13 cellular contexts compared by ENCODE assay signal in genomic region chr1:91805343-91805801, GRCh38.
DNase-seq lines count a peak whose midpoint lies in the region; ATAC-seq and TF ChIP-seq lines count a peak whose summit lies in the region.
"Had no signal": no experiment of that assay in that cellular context is flagged by ENCODE, and none has a peak within 500 bp of the region (broad histone marks: within the 10 kb centered on the region; RNA-seq: fewer than 3 reads in every experiment).

No MANE protein-coding gene starts in this region.

- peak; percentile 16 for DNase-seq in activated naive CD8-positive, alpha-beta T cell treated with anti-CD3 and anti-CD28 coated beads, Interleukin-2, amount 50 U/mL, for 24 hours
- DNase-seq in nephron progenitor cell (no peak), NCI-H2029 (lab: John Stamatoyannopoulos, UW) (no peak), NCI-H526 treated with DMSO at 0.1 percent for 48 hours (lab: John Stamatoyannopoulos, UW) (no peak), iPS-NIHi7 (ENCODE audit: extremely low spot score) (no peak)
- DNase-seq: C1 segment of cervical spinal cord; NCI-H1092; NK-92 treated with Interleukin-12 subunit alpha and Interleukin-12 subunit beta, amount 100 ng/mL, for 24 hours had no signal

- H3K4me1 Mint-ChIP-seq in activated naive CD8-positive, alpha-beta T cell treated with anti-CD3 and anti-CD28 coated beads, Interleukin-2, amount 50 U/mL, for 24 hours: peaks cover 56% of the 10 kb centered on the region
- H3K4me1 Mint-ChIP-seq in nephron progenitor cell: peaks cover 38% of the 10 kb centered on the region

- H3K4me1 ChIP-seq in BLaER1 treated with 17β-estradiol and CSF1 and Interleukin-3, amounts not matched to agents 10 nM and 100 nM: peaks cover 30 to 46% (median 44%) of the 10 kb centered on the region in 10 experiments
- peaks cover 51% of the 10 kb centered on the region for H3K4me1 ChIP-seq in KMS-11 (ENCODE audit: low read depth, poor library complexity, severe bottlenecking)

- H3K27me3 ChIP-seq in BLaER1 treated with 17β-estradiol and CSF1 and Interleukin-3, amounts not matched to agents 10 nM and 100 nM: no peaks in the 10 kb centered on the region
- H3K27me3 ChIP-seq in KMS-11 (ENCODE audit: insufficient read depth, low read depth): no peaks in the 10 kb centered on the region

- H3K27me3 Mint-ChIP-seq in activated naive CD8-positive, alpha-beta T cell treated with anti-CD3 and anti-CD28 coated beads, Interleukin-2, amount 50 U/mL, for 24 hours: no peaks in the 10 kb centered on the region
- no peaks in the 10 kb centered on the region for H3K27me3 Mint-ChIP-seq in nephron progenitor cell (ENCODE audit: low read depth, poor library complexity)

- no peaks in the 10 kb centered on the region for H3K9me3 Mint-ChIP-seq in activated naive CD8-positive, alpha-beta T cell treated with anti-CD3 and anti-CD28 coated beads, Interleukin-2, amount 50 U/mL, for 24 hours
- no peaks in the 10 kb centered on the region for H3K9me3 Mint-ChIP-seq in nephron progenitor cell
- H3K9me3 Mint-ChIP-seq: neural crest cell had no signal

- H3K9ac ChIP-seq in BLaER1 treated with 17β-estradiol and CSF1 and Interleukin-3, amounts not matched to agents 10 nM and 100 nM: 0 out of 22 replicates have a peak overlapping the region, but pooled peaks of 1 of the 11 experiments have one; percentile 10
- H3K9ac ChIP-seq in KMS-11: peak overlapping the region; percentile 20; the same call in 1 of the 2 replicates

- no peaks in the 10 kb centered on the region for H3K79me2 ChIP-seq in KMS-11 (ENCODE audit: insufficient read depth, low read depth)

- peaks cover 3% of the 10 kb centered on the region for H3K36me3 Mint-ChIP-seq in activated naive CD8-positive, alpha-beta T cell treated with anti-CD3 and anti-CD28 coated beads, Interleukin-2, amount 50 U/mL, for 24 hours (ENCODE audit: low read depth)
- H3K36me3 Mint-ChIP-seq in nephron progenitor cell (ENCODE audit: low read depth): no peaks in the 10 kb centered on the region

- no peak for ATAC-seq in activated naive CD8-positive, alpha-beta T cell treated with anti-CD3 and anti-CD28 coated beads, Interleukin-2, amount 50 U/mL, for 24 hours
- no peak for ATAC-seq in GM18907 (IDR thresholded peaks at IDR 0.05; ENCODE audit: unreplicated experiment)

- H4K20me1 ChIP-seq in BLaER1 treated with 17β-estradiol and CSF1 and Interleukin-3, amounts not matched to agents 10 nM and 100 nM: no peaks in the 10 kb centered on the region
- no peaks in the 10 kb centered on the region for H4K20me1 ChIP-seq in KMS-11 (ENCODE audit: insufficient read depth)

- H3K4me3 ChIP-seq in BLaER1 treated with 17β-estradiol and CSF1 and Interleukin-3, amounts not matched to agents 10 nM and 100 nM: no peak overlapping the region
- H3K4me3 ChIP-seq in KMS-11 (IDR thresholded peaks at IDR 0.05; ENCODE audit: insufficient read depth, low read depth, low read length): peak overlapping the region; percentile 27

- TF ChIP-seq CTCF in KMS-11 (conservative IDR thresholded peaks at IDR 0.05; ENCODE audit: low read depth, low read length): no peak
- no peak for TF ChIP-seq CTCF in nephron progenitor cell (IDR thresholded peaks at IDR 0.05)

- H2AFZ ChIP-seq in KMS-11 (ENCODE audit: low read depth): peak overlapping the region; percentile 38; the same call in 1 of the 2 replicates

- peak overlapping the region; percentile 94 for H3K27ac Mint-ChIP-seq in activated naive CD8-positive, alpha-beta T cell treated with anti-CD3 and anti-CD28 coated beads, Interleukin-2, amount 50 U/mL, for 24 hours
- peak overlapping the region; percentile 62 for H3K27ac Mint-ChIP-seq in nephron progenitor cell

- no peaks in the 10 kb centered on the region for H3K36me3 ChIP-seq in BLaER1 treated with 17β-estradiol and CSF1 and Interleukin-3, amounts not matched to agents 10 nM and 100 nM
- no peaks in the 10 kb centered on the region for H3K36me3 ChIP-seq in KMS-11 (ENCODE audit: insufficient read depth)

- peak overlapping the region in 10 of 11 experiments; percentile 76 to 93 (median 86); a peak in 19 of 22 replicates for H3K4me2 ChIP-seq in BLaER1 treated with 17β-estradiol and CSF1 and Interleukin-3, amounts not matched to agents 10 nM and 100 nM
- peak overlapping the region; percentile 22; the same call in 1 of the 2 replicates for H3K4me2 ChIP-seq in KMS-11

- no peak overlapping the region for H3K4me3 Mint-ChIP-seq in activated naive CD8-positive, alpha-beta T cell treated with anti-CD3 and anti-CD28 coated beads, Interleukin-2, amount 50 U/mL, for 24 hours
- H3K4me3 Mint-ChIP-seq in nephron progenitor cell: no peak overlapping the region
- H3K4me3 Mint-ChIP-seq: neural crest cell had no signal

- peak overlapping the region in 8 of 11 experiments; percentile 3 to 78 (median 61); a peak in 9 of 22 replicates for H3K27ac ChIP-seq in BLaER1 treated with 17β-estradiol and CSF1 and Interleukin-3, amounts not matched to agents 10 nM and 100 nM
- peak overlapping the region; percentile 84 for H3K27ac ChIP-seq in KMS-11
- H3K27ac ChIP-seq: HL-60 had no signal

- no peaks in the 10 kb centered on the region for H3K9me3 ChIP-seq in BLaER1 treated with 17β-estradiol and CSF1 and Interleukin-3, amounts not matched to agents 10 nM and 100 nM (replicated peaks in 1 of 11)
